In the genomic region with DNA sequence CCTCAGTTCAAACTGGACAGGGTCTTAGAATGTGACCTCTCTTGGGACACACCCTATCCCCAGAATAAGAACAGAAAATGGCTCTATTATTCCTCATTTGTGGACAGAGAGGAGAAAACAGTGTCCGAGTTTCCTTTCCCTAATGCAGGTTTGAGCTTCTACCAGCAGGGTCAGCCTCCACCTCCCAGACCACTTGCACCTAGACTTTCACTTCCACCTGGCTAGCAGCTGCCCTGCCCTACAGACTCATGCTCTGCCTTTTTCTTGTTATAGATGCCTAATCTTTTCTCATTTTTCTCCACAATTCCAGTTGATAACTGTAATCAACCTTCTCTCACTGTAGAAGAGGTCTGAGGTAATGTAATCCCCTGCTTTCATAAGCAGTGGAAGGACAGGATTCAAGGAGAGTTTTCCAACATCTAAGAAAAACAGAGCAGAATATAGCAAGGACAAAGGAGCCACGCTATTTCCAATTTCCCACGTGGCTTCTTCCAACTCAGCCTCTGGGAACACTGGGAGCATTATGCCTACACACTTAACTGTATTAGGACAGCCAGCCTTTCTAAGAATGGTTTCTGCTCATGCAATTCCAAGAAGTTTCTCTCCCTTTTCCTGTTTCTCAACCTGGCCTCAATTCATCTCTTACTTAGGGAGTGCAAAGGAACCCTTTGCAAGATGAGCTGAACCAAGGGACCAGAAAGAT, we compare ENCODE assay signal across 20 cellular contexts.
A peak's percentile ranks its signal among the peaks of the same experiment; 100 is the strongest.
DNase-seq lines count a peak whose midpoint lies in the region; ATAC-seq and TF ChIP-seq lines count a peak whose summit lies in the region.
"Had no signal": no experiment of that assay in that cellular context is flagged by ENCODE, and none has a peak within 500 bp of the region (broad histone marks: within the 10 kb centered on the region; RNA-seq: fewer than 3 reads in every experiment).

No MANE protein-coding gene starts in this region.

- H3K4me1 ChIP-seq in gastrocnemius medialis: peaks cover 0 to 9% of the 10 kb centered on the region in 2 donors
- H3K4me1 ChIP-seq: BLaER1, testis had no signal

- no peak for TF ChIP-seq CTCF in gastrocnemius medialis (IDR thresholded peaks at IDR 0.05 in 4 of 5, conservative IDR thresholded peaks at IDR 0.05 in 1 of 5)

- in situ Hi-C loops in SK-MEL-5 (cut with HindIII; ENCODE audit: low pct_unique_long_range_greater_than_20kb, low sequenced_read_pairs) (no loop called here), gastrocnemius medialis (cut with MboI; ENCODE audit: low sequenced_read_pairs in 4 of 4) (no loop called here)

- DNase-seq in COLO829 (ENCODE audit: low spot score) (peak; percentile 35), SK-MEL-5 (ENCODE audit: low read depth, low spot score) (peak; percentile 57), inferior parietal cortex (ENCODE audit: extremely low spot score) (no peak), T1000 (lab: John Stamatoyannopoulos, UW) (no peak), gastrocnemius medialis (no peak)
- DNase-seq in central memory CD4-positive, alpha-beta T cell: no peak
- DNase-seq: activated CD8-positive, alpha-beta T cell treated with anti-CD3 and anti-CD28 coated beads, Interleukin-2, amount 10 ng/mL, durations not matched to agents 7 days and 5 days; activated T-cell treated with anti-CD3 and anti-CD28 coated beads, Interleukin-2, amount 50 U/mL, for 48 hours; Calu3; effector memory CD8-positive, alpha-beta T cell; glutamatergic neuron; NCI-H1436 treated with DMSO at 0.1 percent for 48 hours; NCI-H69; retina; SJCRH30; testis had no signal

- no peaks in the 10 kb centered on the region for H3K9me3 ChIP-seq in gastrocnemius medialis
- H3K9me3 ChIP-seq: BLaER1, HAP-1, SJCRH30, testis had no signal

- H3K36me3 ChIP-seq in gastrocnemius medialis: no peaks in the 10 kb centered on the region
- H3K36me3 ChIP-seq: BLaER1, HAP-1, SJCRH30 had no signal

- H3K27ac ChIP-seq in gastrocnemius medialis: no peak overlapping the region
- H3K27ac ChIP-seq: BLaER1, SJCRH30, testis had no signal

- H3K27me3 ChIP-seq in gastrocnemius medialis: no peaks in the 10 kb centered on the region
- H3K27me3 ChIP-seq: BLaER1, SJCRH30, testis had no signal

- TF ChIP-seq POLR2A in gastrocnemius medialis (IDR thresholded peaks at IDR 0.05): no peak

- peak; percentile 38 for ATAC-seq in GM18907 (IDR thresholded peaks at IDR 0.05; ENCODE audit: unreplicated experiment)
- ATAC-seq in HG02798 (IDR thresholded peaks at IDR 0.05; ENCODE audit: poor library complexity, unreplicated experiment): peak; percentile 25
- no peak for ATAC-seq in gastrocnemius medialis
- ATAC-seq: activated CD8-positive, alpha-beta T cell treated with anti-CD3 and anti-CD28 coated beads, Interleukin-2, amount 10 ng/mL, durations not matched to agents 7 days and 5 days; effector memory CD8-positive, alpha-beta T cell had no signal

- H3K4me3 ChIP-seq in gastrocnemius medialis: no peak overlapping the region
- H3K4me3 ChIP-seq: BLaER1, HAP-1, SJCRH30, testis had no signal

- intact Hi-C loops in gastrocnemius medialis (cut with DNase I; ENCODE audit: low total_unique reads): no loop called here

Comparison
In these comparisons a context has a peak if more than half of its experiments do, and no peak if none do; other contexts are left out.
1. DNase-seq: peak in COLO829 (single experiment) and SK-MEL-5 (single experiment); none in inferior parietal cortex (single experiment), central memory CD4-positive, alpha-beta T cell (single experiment), T1000 (single experiment) and gastrocnemius medialis (0 of 2).
2. ATAC-seq: peak in GM18907 (single experiment) and HG02798 (single experiment); none in gastrocnemius medialis (0 of 2).